ENCODE assay signal across 1 cellular context in the genomic region with DNA sequence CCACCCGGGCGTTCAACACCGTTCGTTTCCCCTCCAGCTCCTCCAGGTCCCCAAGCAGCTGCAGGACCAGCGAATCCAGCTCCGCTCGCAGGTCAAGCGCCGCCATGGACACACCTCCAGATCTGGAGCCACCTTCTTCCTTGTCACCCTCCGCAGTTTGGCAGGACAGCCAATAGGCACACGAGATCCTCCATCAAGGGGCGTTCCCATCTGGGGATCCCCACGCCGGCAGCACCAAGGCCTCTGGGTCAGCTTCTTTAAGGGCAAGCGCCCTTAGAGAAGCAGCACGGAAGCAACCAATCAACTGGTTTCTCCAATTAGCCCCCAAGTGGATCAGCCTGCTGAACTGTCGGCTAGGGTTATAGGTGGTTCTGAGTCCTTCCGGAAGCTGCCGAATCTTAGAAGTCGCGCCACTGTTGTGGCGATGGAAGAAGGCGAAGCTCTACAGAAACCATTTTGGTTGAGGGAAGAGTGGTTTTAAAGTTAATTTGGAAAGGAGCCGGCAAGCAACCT.
TF ChIP-seq lines count a peak whose summit lies in the region.

No MANE protein-coding gene starts in this region.

TF ChIP-seq in HepG2, 621 proteins besides CTCF, POLR2A, EP300 and RAD21 (continued from another document and continues in another):
- TF ChIP-seq, protein P1, sequence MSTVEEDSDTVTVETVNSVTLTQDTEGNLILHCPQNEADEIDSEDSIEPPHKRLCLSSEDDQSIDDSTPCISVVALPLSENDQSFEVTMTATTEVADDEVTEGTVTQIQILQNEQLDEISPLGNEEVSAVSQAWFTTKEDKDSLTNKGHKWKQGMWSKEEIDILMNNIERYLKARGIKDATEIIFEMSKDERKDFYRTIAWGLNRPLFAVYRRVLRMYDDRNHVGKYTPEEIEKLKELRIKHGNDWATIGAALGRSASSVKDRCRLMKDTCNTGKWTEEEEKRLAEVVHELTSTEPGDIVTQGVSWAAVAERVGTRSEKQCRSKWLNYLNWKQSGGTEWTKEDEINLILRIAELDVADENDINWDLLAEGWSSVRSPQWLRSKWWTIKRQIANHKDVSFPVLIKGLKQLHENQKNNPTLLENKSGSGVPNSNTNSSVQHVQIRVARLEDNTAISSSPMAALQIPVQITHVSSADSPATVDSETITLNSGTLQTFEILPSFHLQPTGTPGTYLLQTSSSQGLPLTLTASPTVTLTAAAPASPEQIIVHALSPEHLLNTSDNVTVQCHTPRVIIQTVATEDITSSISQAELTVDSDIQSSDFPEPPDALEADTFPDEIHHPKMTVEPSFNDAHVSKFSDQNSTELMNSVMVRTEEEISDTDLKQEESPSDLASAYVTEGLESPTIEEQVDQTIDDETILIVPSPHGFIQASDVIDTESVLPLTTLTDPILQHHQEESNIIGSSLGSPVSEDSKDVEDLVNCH (CRISPR knock-in tag; IDR thresholded peaks at IDR 0.05), result no peak
- no peak for TF ChIP-seq PLRG1 (conservative IDR thresholded peaks at IDR 0.05)
- TF ChIP-seq TBL1XR1 (IDR thresholded peaks at IDR 0.05; ENCODE audit: borderline replicate concordance, low read length, partially characterized antibody), result no peak
- no peak; the same call in 1 of the 2 replicates for TF ChIP-seq ZNF556 (CRISPR knock-in tag; IDR thresholded peaks at IDR 0.05; ENCODE audit: borderline replicate concordance)
- TF ChIP-seq ZSCAN30 (CRISPR knock-in tag; IDR thresholded peaks at IDR 0.05), result peak; percentile 92; the same call in 1 of the 2 replicates
- no peak for TF ChIP-seq ZMAT3 (CRISPR knock-in tag; conservative IDR thresholded peaks at IDR 0.05)
- TF ChIP-seq, protein P2, sequence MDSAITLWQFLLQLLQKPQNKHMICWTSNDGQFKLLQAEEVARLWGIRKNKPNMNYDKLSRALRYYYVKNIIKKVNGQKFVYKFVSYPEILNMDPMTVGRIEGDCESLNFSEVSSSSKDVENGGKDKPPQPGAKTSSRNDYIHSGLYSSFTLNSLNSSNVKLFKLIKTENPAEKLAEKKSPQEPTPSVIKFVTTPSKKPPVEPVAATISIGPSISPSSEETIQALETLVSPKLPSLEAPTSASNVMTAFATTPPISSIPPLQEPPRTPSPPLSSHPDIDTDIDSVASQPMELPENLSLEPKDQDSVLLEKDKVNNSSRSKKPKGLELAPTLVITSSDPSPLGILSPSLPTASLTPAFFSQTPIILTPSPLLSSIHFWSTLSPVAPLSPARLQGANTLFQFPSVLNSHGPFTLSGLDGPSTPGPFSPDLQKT (CRISPR knock-in tag; IDR thresholded peaks at IDR 0.05; ENCODE audit: borderline replicate concordance), result no peak
- TF ChIP-seq FIP1L1 (IDR thresholded peaks at IDR 0.05; ENCODE audit: borderline replicate concordance, insufficient read depth, low read depth, low read length), result no peak
- TF ChIP-seq ZNF570 (CRISPR knock-in tag; IDR thresholded peaks at IDR 0.05; ENCODE audit: borderline replicate concordance), result no peak
- TF ChIP-seq MTA1 (CRISPR knock-in tag; IDR thresholded peaks at IDR 0.05; ENCODE audit: borderline replicate concordance), result no peak
- no peak for TF ChIP-seq ZNF33B (CRISPR knock-in tag; IDR thresholded peaks at IDR 0.05)
- TF ChIP-seq, protein P3, sequence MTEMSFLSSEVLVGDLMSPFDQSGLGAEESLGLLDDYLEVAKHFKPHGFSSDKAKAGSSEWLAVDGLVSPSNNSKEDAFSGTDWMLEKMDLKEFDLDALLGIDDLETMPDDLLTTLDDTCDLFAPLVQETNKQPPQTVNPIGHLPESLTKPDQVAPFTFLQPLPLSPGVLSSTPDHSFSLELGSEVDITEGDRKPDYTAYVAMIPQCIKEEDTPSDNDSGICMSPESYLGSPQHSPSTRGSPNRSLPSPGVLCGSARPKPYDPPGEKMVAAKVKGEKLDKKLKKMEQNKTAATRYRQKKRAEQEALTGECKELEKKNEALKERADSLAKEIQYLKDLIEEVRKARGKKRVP (CRISPR knock-in tag; IDR thresholded peaks at IDR 0.05), result peak in 1 of 2 experiments; percentile 15; a peak in 1 of 4 replicates
- no peak for TF ChIP-seq IKZF1 (IDR thresholded peaks at IDR 0.05)
- TF ChIP-seq ZSCAN12 (CRISPR knock-in tag; IDR thresholded peaks at IDR 0.05), result no peak
- TF ChIP-seq ZNF780A (CRISPR knock-in tag; IDR thresholded peaks at IDR 0.05), result no peak
- TF ChIP-seq, protein P4, sequence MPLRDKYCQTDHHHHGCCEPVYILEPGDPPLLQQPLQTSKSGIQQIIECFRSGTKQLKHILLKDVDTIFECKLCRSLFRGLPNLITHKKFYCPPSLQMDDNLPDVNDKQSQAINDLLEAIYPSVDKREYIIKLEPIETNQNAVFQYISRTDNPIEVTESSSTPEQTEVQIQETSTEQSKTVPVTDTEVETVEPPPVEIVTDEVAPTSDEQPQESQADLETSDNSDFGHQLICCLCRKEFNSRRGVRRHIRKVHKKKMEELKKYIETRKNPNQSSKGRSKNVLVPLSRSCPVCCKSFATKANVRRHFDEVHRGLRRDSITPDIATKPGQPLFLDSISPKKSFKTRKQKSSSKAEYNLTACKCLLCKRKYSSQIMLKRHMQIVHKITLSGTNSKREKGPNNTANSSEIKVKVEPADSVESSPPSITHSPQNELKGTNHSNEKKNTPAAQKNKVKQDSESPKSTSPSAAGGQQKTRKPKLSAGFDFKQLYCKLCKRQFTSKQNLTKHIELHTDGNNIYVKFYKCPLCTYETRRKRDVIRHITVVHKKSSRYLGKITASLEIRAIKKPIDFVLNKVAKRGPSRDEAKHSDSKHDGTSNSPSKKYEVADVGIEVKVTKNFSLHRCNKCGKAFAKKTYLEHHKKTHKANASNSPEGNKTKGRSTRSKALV (CRISPR knock-in tag; IDR thresholded peaks at IDR 0.05), result peak; percentile 33; the same call in 1 of the 2 replicates
- TF ChIP-seq ZNF234 (CRISPR knock-in tag; conservative IDR thresholded peaks at IDR 0.05), result no peak
- no peak for TF ChIP-seq EZH2 (conservative IDR thresholded peaks at IDR 0.05; ENCODE audit: low read depth, low read length)
- no peak for TF ChIP-seq TCF7 (IDR thresholded peaks at IDR 0.05; ENCODE audit: low read depth)
- TF ChIP-seq ELF4 (CRISPR knock-in tag; IDR thresholded peaks at IDR 0.05; ENCODE audit: borderline replicate concordance), result no peak
- no peak for TF ChIP-seq ZNF670 (CRISPR knock-in tag; IDR thresholded peaks at IDR 0.05; ENCODE audit: borderline replicate concordance)
- TF ChIP-seq, protein P5, sequence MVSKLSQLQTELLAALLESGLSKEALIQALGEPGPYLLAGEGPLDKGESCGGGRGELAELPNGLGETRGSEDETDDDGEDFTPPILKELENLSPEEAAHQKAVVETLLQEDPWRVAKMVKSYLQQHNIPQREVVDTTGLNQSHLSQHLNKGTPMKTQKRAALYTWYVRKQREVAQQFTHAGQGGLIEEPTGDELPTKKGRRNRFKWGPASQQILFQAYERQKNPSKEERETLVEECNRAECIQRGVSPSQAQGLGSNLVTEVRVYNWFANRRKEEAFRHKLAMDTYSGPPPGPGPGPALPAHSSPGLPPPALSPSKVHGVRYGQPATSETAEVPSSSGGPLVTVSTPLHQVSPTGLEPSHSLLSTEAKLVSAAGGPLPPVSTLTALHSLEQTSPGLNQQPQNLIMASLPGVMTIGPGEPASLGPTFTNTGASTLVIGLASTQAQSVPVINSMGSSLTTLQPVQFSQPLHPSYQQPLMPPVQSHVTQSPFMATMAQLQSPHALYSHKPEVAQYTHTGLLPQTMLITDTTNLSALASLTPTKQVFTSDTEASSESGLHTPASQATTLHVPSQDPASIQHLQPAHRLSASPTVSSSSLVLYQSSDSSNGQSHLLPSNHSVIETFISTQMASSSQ (IDR thresholded peaks at IDR 0.05; ENCODE audit: low read depth), result no peak
- TF ChIP-seq, protein P5 (CRISPR knock-in tag; IDR thresholded peaks at IDR 0.05; ENCODE audit: borderline replicate concordance), result no peak
- TF ChIP-seq STAG1 (CRISPR knock-in tag; IDR thresholded peaks at IDR 0.05), result no peak
- no peak; the same call in 1 of the 2 replicates for TF ChIP-seq KDM4B (CRISPR knock-in tag; IDR thresholded peaks at IDR 0.05)
- TF ChIP-seq AKAP8 (CRISPR knock-in tag; IDR thresholded peaks at IDR 0.05), result no peak
- no peak for TF ChIP-seq ZNF354B (CRISPR knock-in tag; IDR thresholded peaks at IDR 0.05)
- TF ChIP-seq GFI1 (CRISPR knock-in tag; IDR thresholded peaks at IDR 0.05; ENCODE audit: borderline replicate concordance), result no peak
- no peak for TF ChIP-seq ZBTB1 (CRISPR knock-in tag; IDR thresholded peaks at IDR 0.05; ENCODE audit: borderline replicate concordance)
- no peak for TF ChIP-seq ZNF343 (CRISPR knock-in tag; IDR thresholded peaks at IDR 0.05)
- no peak for TF ChIP-seq MTA3 (CRISPR knock-in tag; IDR thresholded peaks at IDR 0.05)
- no peak for TF ChIP-seq MLLT10 (CRISPR knock-in tag; IDR thresholded peaks at IDR 0.05)
- TF ChIP-seq, protein P6, sequence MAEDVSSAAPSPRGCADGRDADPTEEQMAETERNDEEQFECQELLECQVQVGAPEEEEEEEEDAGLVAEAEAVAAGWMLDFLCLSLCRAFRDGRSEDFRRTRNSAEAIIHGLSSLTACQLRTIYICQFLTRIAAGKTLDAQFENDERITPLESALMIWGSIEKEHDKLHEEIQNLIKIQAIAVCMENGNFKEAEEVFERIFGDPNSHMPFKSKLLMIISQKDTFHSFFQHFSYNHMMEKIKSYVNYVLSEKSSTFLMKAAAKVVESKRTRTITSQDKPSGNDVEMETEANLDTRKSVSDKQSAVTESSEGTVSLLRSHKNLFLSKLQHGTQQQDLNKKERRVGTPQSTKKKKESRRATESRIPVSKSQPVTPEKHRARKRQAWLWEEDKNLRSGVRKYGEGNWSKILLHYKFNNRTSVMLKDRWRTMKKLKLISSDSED (CRISPR knock-in tag; IDR thresholded peaks at IDR 0.05), result no peak
- TF ChIP-seq MXD4 (CRISPR knock-in tag; IDR thresholded peaks at IDR 0.05), result peak; percentile 60; the same call in 1 of the 2 replicates
- no peak for TF ChIP-seq HNRNPK (IDR thresholded peaks at IDR 0.05; ENCODE audit: low read depth, low read length, poor library complexity, severe bottlenecking)
- no peak for TF ChIP-seq PHB2 (IDR thresholded peaks at IDR 0.05; ENCODE audit: partially characterized antibody)
- TF ChIP-seq ZFX (CRISPR knock-in tag; IDR thresholded peaks at IDR 0.05; ENCODE audit: low read depth), result no peak; the same call in 1 of the 2 replicates
- TF ChIP-seq, protein P7, sequence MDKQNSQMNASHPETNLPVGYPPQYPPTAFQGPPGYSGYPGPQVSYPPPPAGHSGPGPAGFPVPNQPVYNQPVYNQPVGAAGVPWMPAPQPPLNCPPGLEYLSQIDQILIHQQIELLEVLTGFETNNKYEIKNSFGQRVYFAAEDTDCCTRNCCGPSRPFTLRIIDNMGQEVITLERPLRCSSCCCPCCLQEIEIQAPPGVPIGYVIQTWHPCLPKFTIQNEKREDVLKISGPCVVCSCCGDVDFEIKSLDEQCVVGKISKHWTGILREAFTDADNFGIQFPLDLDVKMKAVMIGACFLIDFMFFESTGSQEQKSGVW (CRISPR knock-in tag; IDR thresholded peaks at IDR 0.05; ENCODE audit: borderline replicate concordance), result no peak
- TF ChIP-seq SALL2 (CRISPR knock-in tag; IDR thresholded peaks at IDR 0.05), result no peak
- TF ChIP-seq, protein P8, sequence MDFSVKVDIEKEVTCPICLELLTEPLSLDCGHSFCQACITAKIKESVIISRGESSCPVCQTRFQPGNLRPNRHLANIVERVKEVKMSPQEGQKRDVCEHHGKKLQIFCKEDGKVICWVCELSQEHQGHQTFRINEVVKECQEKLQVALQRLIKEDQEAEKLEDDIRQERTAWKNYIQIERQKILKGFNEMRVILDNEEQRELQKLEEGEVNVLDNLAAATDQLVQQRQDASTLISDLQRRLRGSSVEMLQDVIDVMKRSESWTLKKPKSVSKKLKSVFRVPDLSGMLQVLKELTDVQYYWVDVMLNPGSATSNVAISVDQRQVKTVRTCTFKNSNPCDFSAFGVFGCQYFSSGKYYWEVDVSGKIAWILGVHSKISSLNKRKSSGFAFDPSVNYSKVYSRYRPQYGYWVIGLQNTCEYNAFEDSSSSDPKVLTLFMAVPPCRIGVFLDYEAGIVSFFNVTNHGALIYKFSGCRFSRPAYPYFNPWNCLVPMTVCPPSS (IDR thresholded peaks at IDR 0.05), result no peak
- no peak for TF ChIP-seq ZFP62 (CRISPR knock-in tag; IDR thresholded peaks at IDR 0.05)
- no peak; the same call in 1 of the 2 replicates for TF ChIP-seq ZNF160 (CRISPR knock-in tag; IDR thresholded peaks at IDR 0.05)
- no peak for TF ChIP-seq ZNF207 (IDR thresholded peaks at IDR 0.05; ENCODE audit: borderline replicate concordance)
- no peak for TF ChIP-seq HNRNPL (IDR thresholded peaks at IDR 0.05; ENCODE audit: low read depth, low read length)
- no peak for TF ChIP-seq BRCA1 (CRISPR knock-in tag; IDR thresholded peaks at IDR 0.05)
- TF ChIP-seq THAP11 (CRISPR knock-in tag; IDR thresholded peaks at IDR 0.05), result peak; percentile 13; the same call in 1 of the 2 replicates
- TF ChIP-seq NKX3-1 (CRISPR knock-in tag; IDR thresholded peaks at IDR 0.05), result peak; percentile 60; the same call in 1 of the 2 replicates
- no peak; the same call in 1 of the 2 replicates for TF ChIP-seq KDM5A (IDR thresholded peaks at IDR 0.05; ENCODE audit: borderline replicate concordance, low read length)
- TF ChIP-seq ZBTB8A (CRISPR knock-in tag; IDR thresholded peaks at IDR 0.05; ENCODE audit: borderline replicate concordance, low read depth), result no peak
- 0 out of 2 replicates have a peak, but pooled peaks have one; percentile 39 for TF ChIP-seq ARNT2 (CRISPR knock-in tag; IDR thresholded peaks at IDR 0.05; ENCODE audit: low read depth)
- TF ChIP-seq, protein P9, sequence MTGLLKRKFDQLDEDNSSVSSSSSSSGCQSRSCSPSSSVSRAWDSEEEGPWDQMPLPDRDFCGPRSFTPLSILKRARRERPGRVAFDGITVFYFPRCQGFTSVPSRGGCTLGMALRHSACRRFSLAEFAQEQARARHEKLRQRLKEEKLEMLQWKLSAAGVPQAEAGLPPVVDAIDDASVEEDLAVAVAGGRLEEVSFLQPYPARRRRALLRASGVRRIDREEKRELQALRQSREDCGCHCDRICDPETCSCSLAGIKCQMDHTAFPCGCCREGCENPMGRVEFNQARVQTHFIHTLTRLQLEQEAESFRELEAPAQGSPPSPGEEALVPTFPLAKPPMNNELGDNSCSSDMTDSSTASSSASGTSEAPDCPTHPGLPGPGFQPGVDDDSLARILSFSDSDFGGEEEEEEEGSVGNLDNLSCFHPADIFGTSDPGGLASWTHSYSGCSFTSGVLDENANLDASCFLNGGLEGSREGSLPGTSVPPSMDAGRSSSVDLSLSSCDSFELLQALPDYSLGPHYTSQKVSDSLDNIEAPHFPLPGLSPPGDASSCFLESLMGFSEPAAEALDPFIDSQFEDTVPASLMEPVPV (CRISPR knock-in tag; IDR thresholded peaks at IDR 0.05), result no peak
